1 cellular context compared by ENCODE assay signal in the genomic region with DNA sequence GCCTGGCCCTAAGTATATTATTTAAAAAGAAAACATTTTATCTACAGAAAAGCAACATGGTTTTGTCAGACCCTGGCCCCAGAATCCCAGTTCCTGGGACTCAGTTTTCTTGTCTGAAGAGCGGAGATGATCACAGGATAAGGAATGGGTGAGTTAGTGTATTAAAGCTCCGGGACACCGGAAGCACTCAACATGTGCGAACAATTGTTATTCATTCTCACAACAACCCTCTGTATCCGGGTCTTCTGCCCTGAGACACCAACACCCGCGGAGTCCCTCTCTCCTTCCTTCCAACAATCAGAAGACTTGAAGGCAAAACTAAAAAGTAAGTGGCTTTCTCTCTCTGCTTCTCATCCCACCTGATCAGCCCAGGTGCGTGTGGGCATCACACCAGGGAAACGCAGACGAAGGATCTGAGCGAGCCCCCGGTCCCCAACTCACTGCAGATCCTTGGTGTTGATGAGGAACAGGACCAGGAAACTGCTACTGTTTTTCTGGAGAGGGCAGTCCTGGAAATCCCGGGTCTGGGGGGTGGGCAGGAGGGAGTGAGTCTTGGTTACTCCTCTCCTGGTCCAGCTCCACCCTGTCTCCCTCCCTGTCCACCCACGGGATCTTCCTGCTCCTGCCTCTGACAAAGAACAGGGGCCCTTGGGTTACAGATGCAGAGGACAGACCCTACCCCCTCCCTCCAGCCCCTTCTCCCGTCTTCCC.
TF ChIP-seq lines count a peak whose summit lies in the region.

No MANE protein-coding gene starts in this region.

TF ChIP-seq in IMR-90, 13 proteins besides CTCF, POLR2A, EP300 and RAD21 (continued from another document):
- TF ChIP-seq FOS (IDR thresholded peaks at IDR 0.05; ENCODE audit: low read depth, low read length) (no peak), USF2 (IDR thresholded peaks at IDR 0.05; ENCODE audit: low read depth, low read length) (no peak), RFX5 (IDR thresholded peaks at IDR 0.05; ENCODE audit: low read depth, low read length) (no peak), NFE2L2 (IDR thresholded peaks at IDR 0.05; ENCODE audit: low read depth, low read length) (no peak), MAFK (IDR thresholded peaks at IDR 0.05; ENCODE audit: low read depth, low read length) (no peak), RCOR1 (IDR thresholded peaks at IDR 0.05; ENCODE audit: insufficient replicate concordance, low read length) (no peak), SMC3 (IDR thresholded peaks at IDR 0.05; ENCODE audit: low read depth, low read length) (no peak), BHLHE40 (IDR thresholded peaks at IDR 0.05; ENCODE audit: low read depth, low read length) (no peak), CHD1 (IDR thresholded peaks at IDR 0.05; ENCODE audit: low read depth, low read length) (no peak), MAZ (IDR thresholded peaks at IDR 0.05; ENCODE audit: borderline replicate concordance, low read depth, low read length) (no peak)
- TF ChIP-seq, protein P1, sequence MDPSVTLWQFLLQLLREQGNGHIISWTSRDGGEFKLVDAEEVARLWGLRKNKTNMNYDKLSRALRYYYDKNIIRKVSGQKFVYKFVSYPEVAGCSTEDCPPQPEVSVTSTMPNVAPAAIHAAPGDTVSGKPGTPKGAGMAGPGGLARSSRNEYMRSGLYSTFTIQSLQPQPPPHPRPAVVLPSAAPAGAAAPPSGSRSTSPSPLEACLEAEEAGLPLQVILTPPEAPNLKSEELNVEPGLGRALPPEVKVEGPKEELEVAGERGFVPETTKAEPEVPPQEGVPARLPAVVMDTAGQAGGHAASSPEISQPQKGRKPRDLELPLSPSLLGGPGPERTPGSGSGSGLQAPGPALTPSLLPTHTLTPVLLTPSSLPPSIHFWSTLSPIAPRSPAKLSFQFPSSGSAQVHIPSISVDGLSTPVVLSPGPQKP (IDR thresholded peaks at IDR 0.05; ENCODE audit: borderline replicate concordance, low read depth, low read length): no peak
